39 cellular contexts compared by ENCODE assay signal in the genomic region with DNA sequence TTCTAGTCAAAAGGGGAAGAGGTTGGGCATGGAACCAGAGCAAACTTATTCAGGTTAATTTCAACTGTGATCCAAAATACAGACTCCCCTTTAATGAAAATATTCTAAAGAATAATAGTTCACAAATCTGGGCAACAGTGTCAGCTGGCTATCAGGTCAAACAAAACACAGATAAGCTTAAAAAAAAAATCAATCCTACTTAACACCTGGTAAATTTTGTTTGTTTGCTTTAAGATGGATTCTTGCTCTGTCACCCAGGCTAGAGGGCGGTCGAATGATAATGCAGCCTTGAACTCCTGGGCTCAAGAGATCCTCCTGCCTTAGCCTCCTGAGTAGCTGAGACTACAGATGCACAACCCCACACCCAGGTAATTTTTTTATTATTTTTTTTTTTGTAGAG.
"Had no signal": no experiment of that assay in that cellular context is flagged by ENCODE, and none has a peak within 500 bp of the region (broad histone marks: within the 10 kb centered on the region; RNA-seq: fewer than 3 reads in every experiment).

No MANE protein-coding gene starts in this region.

- H3K27ac Mint-ChIP-seq: activated naive CD4-positive, alpha-beta T cell treated with anti-CD3 and anti-CD28 coated beads for 36 hours; activated naive CD4-positive, alpha-beta T cell treated with anti-CD3 and anti-CD28 coated beads, Interleukin-2, amount 10 ng/mL, durations not matched to agents 7 days and 5 days; activated naive CD4-positive, alpha-beta T cell treated with anti-CD3 and anti-CD28 coated beads, Interleukin-2, amount 50 U/mL, for 24 hours; activated naive CD4-positive, alpha-beta T cell treated with anti-CD3 and anti-CD28 coated beads, Interleukin-2, amount 50 U/mL, for 72 hours; activated naive CD8-positive, alpha-beta T cell; activated naive CD8-positive, alpha-beta T cell treated with anti-CD3 and anti-CD28 coated beads for 36 hours; activated naive CD8-positive, alpha-beta T cell treated with anti-CD3 and anti-CD28 coated beads, Interleukin-2, amount 10 ng/mL, durations not matched to agents 7 days and 5 days; activated naive CD8-positive, alpha-beta T cell treated with anti-CD3 and anti-CD28 coated beads, Interleukin-2, amount 50 U/mL, for 24 hours; activated T-helper 1 cell treated with anti-CD3 and anti-CD28 coated beads, Interleukin-12 subunit alpha, Interleukin-12 subunit beta, Interleukin-2, Interleukin-4 antibody, amounts not matched to agents 30 ng/mL and 10 ng/mL and 1 ng/mL, durations not matched to agents 14 hours and 24 hours and 36 hours; activated T-helper 17 cell treated with anti-CD3 and anti-CD28 coated beads, Interleukin-2, amount 50 U/mL, for 72 hours had no signal

- H3K4me3 Mint-ChIP-seq: activated naive CD4-positive, alpha-beta T cell treated with anti-CD3 and anti-CD28 coated beads for 36 hours; activated naive CD4-positive, alpha-beta T cell treated with anti-CD3 and anti-CD28 coated beads, Interleukin-2, amount 10 ng/mL, durations not matched to agents 7 days and 5 days; activated naive CD4-positive, alpha-beta T cell treated with anti-CD3 and anti-CD28 coated beads, Interleukin-2, amount 50 U/mL, for 24 hours; activated naive CD8-positive, alpha-beta T cell; activated naive CD8-positive, alpha-beta T cell treated with anti-CD3 and anti-CD28 coated beads for 36 hours; activated naive CD8-positive, alpha-beta T cell treated with anti-CD3 and anti-CD28 coated beads, Interleukin-2, amount 10 ng/mL, durations not matched to agents 7 days and 5 days; activated naive CD8-positive, alpha-beta T cell treated with anti-CD3 and anti-CD28 coated beads, Interleukin-2, amount 50 U/mL, for 24 hours; activated T-cell treated with anti-CD3 and anti-CD28 coated beads, Interleukin-2, amount 50 U/mL, for 24 hours; activated T-cell treated with anti-CD3 and anti-CD28 coated beads, Interleukin-2, amount 50 U/mL, for 4 hours; activated T-cell treated with anti-CD3 and anti-CD28 coated beads, Interleukin-2, amount 50 U/mL, for 72 hours; activated T-helper 1 cell treated with anti-CD3 and anti-CD28 coated beads, Interleukin-12 subunit alpha, Interleukin-12 subunit beta, Interleukin-2, Interleukin-4 antibody, amounts not matched to agents 30 ng/mL and 10 ng/mL and 1 ng/mL, durations not matched to agents 14 hours and 24 hours and 36 hours; activated T-helper 17 cell treated with anti-CD3 and anti-CD28 coated beads, Interleukin-2, amount 50 U/mL, for 72 hours; brain; central memory CD8-positive, alpha-beta T cell had no signal

- ATAC-seq: activated naive CD4-positive, alpha-beta T cell treated with anti-CD3 and anti-CD28 coated beads, Interleukin-2, amount 50 U/mL, for 72 hours; activated naive CD8-positive, alpha-beta T cell treated with anti-CD3 and anti-CD28 coated beads, Interleukin-2, amount 50 U/mL, for 24 hours; activated T-cell treated with anti-CD3 and anti-CD28 coated beads, Interleukin-2, amount 50 U/mL, for 4 hours; activated T-cell treated with anti-CD3 and anti-CD28 coated beads, Interleukin-2, amount 50 U/mL, for 72 hours; activated T-helper 17 cell treated with anti-CD3 and anti-CD28 coated beads, Interleukin-2, amount 50 U/mL, for 72 hours; body of pancreas had no signal

- H3K9me3 ChIP-seq: adrenal gland, ascending aorta, body of pancreas, breast epithelium had no signal

- H3K4me1 ChIP-seq: adrenal gland, ascending aorta, body of pancreas, breast epithelium had no signal

- H3K4me1 Mint-ChIP-seq: activated naive CD4-positive, alpha-beta T cell treated with anti-CD3 and anti-CD28 coated beads, Interleukin-2, amount 10 ng/mL, durations not matched to agents 7 days and 5 days; activated naive CD8-positive, alpha-beta T cell treated with anti-CD3 and anti-CD28 coated beads, Interleukin-2, amount 10 ng/mL, durations not matched to agents 7 days and 5 days; activated T-helper 17 cell treated with anti-CD3 and anti-CD28 coated beads, Interleukin-2, amount 50 U/mL, for 72 hours; brain; central memory CD8-positive, alpha-beta T cell had no signal

- H3K27me3 ChIP-seq: adrenal gland, ascending aorta, body of pancreas, brain microvascular endothelial cell, breast epithelium, cardiac muscle cell had no signal

- H3K36me3 ChIP-seq: breast epithelium had no signal

- H3K4me3 ChIP-seq: adrenal gland, ascending aorta, body of pancreas, breast epithelium, cardiac muscle cell had no signal

- H3K27me3 Mint-ChIP-seq: activated naive CD4-positive, alpha-beta T cell treated with anti-CD3 and anti-CD28 coated beads, Interleukin-2, amount 10 ng/mL, durations not matched to agents 7 days and 5 days; activated naive CD4-positive, alpha-beta T cell treated with anti-CD3 and anti-CD28 coated beads, Interleukin-2, amount 50 U/mL, for 24 hours; activated naive CD8-positive, alpha-beta T cell; activated naive CD8-positive, alpha-beta T cell treated with anti-CD3 and anti-CD28 coated beads for 36 hours; activated naive CD8-positive, alpha-beta T cell treated with anti-CD3 and anti-CD28 coated beads, Interleukin-2, amount 10 ng/mL, durations not matched to agents 7 days and 5 days; activated naive CD8-positive, alpha-beta T cell treated with anti-CD3 and anti-CD28 coated beads, Interleukin-2, amount 50 U/mL, for 24 hours; activated T-cell treated with anti-CD3 and anti-CD28 coated beads, Interleukin-2, amount 50 U/mL, for 24 hours; activated T-helper 17 cell treated with anti-CD3 and anti-CD28 coated beads, Interleukin-2, amount 50 U/mL, for 72 hours; brain; central memory CD8-positive, alpha-beta T cell had no signal

- DNase-seq: activated effector memory CD4-positive, alpha-beta T cell treated with anti-CD3 and anti-CD28 coated beads, Interleukin-2, amount 50 U/mL, for 16 hours; activated effector memory CD4-positive, alpha-beta T cell treated with Interleukin-2 at 50 U/mL for 16 hours; activated gamma-delta T cell; activated gamma-delta T cell treated with Interleukin-2 at 50 U/mL for 16 hours; activated naive CD4-positive, alpha-beta T cell; activated naive CD4-positive, alpha-beta T cell treated with anti-CD3 and anti-CD28 coated beads for 36 hours; activated naive CD4-positive, alpha-beta T cell treated with anti-CD3 and anti-CD28 coated beads, Interleukin-2, amount 10 ng/mL, durations not matched to agents 7 days and 5 days; activated naive CD4-positive, alpha-beta T cell treated with anti-CD3 and anti-CD28 coated beads, Interleukin-2, amount 50 U/mL, for 16 hours; activated naive CD4-positive, alpha-beta T cell treated with Interleukin-2 at 50 U/mL for 16 hours; activated naive CD8-positive, alpha-beta T cell treated with anti-CD3 and anti-CD28 coated beads for 36 hours; activated naive CD8-positive, alpha-beta T cell treated with anti-CD3 and anti-CD28 coated beads, Interleukin-2, amount 10 ng/mL, durations not matched to agents 7 days and 5 days; activated naive CD8-positive, alpha-beta T cell treated with anti-CD3 and anti-CD28 coated beads, Interleukin-2, amount 50 U/mL, for 24 hours; activated T-cell treated with anti-CD3 and anti-CD28 coated beads, Interleukin-2, amount 50 U/mL, for 24 hours; activated T-cell treated with anti-CD3 and anti-CD28 coated beads, Interleukin-2, amount 50 U/mL, for 4 hours; activated T-cell treated with anti-CD3 and anti-CD28 coated beads, Interleukin-2, amount 50 U/mL, for 48 hours; activated T-cell treated with anti-CD3 and anti-CD28 coated beads, Interleukin-2, amount 50 U/mL, for 72 hours; adrenal gland; amniotic stem cell; amygdala; anterior cingulate cortex; aorta; body of pancreas; brain microvascular endothelial cell; caudate nucleus; central memory CD4-positive, alpha-beta T cell; cerebellar nuclear complex had no signal

- FAIRE-seq: astrocyte, bronchial epithelial cell had no signal

- H3K9me3 Mint-ChIP-seq: activated naive CD4-positive, alpha-beta T cell treated with anti-CD3 and anti-CD28 coated beads for 36 hours; activated naive CD4-positive, alpha-beta T cell treated with anti-CD3 and anti-CD28 coated beads, Interleukin-2, amount 10 ng/mL, durations not matched to agents 7 days and 5 days; activated naive CD4-positive, alpha-beta T cell treated with anti-CD3 and anti-CD28 coated beads, Interleukin-2, amount 50 U/mL, for 24 hours; activated naive CD4-positive, alpha-beta T cell treated with anti-CD3 and anti-CD28 coated beads, Interleukin-2, amount 50 U/mL, for 72 hours; activated naive CD8-positive, alpha-beta T cell treated with anti-CD3 and anti-CD28 coated beads for 36 hours; activated naive CD8-positive, alpha-beta T cell treated with anti-CD3 and anti-CD28 coated beads, Interleukin-2, amount 10 ng/mL, durations not matched to agents 7 days and 5 days; activated naive CD8-positive, alpha-beta T cell treated with anti-CD3 and anti-CD28 coated beads, Interleukin-2, amount 50 U/mL, for 24 hours; activated T-cell treated with anti-CD3 and anti-CD28 coated beads, Interleukin-2, amount 50 U/mL, for 24 hours; activated T-cell treated with anti-CD3 and anti-CD28 coated beads, Interleukin-2, amount 50 U/mL, for 4 hours; activated T-cell treated with anti-CD3 and anti-CD28 coated beads, Interleukin-2, amount 50 U/mL, for 72 hours; activated T-helper 1 cell treated with anti-CD3 and anti-CD28 coated beads, Interleukin-12 subunit alpha, Interleukin-12 subunit beta, Interleukin-2, Interleukin-4 antibody, amounts not matched to agents 30 ng/mL and 10 ng/mL and 1 ng/mL, durations not matched to agents 14 hours and 24 hours and 36 hours; activated T-helper 17 cell treated with anti-CD3 and anti-CD28 coated beads, Interleukin-2, amount 50 U/mL, for 72 hours; activated T-helper 2 cell treated with anti-CD3 and anti-CD28 coated beads, Interferon-gamma antibody, Interleukin-2, Interleukin-4, amounts not matched to agents 10 μg/mL and 5 μg/mL and 100 μg/mL, durations not matched to agents 14 hours and 24 hours and 36 hours; brain; central memory CD8-positive, alpha-beta T cell had no signal

- H3K27ac ChIP-seq: adrenal gland, ascending aorta, body of pancreas, brain microvascular endothelial cell, breast epithelium, cardiac muscle cell had no signal
